ENCODE assay signal across 13 cellular contexts in genomic region chr4:70948665-70949284, GRCh38. TPM values are rescaled to one million over a fixed set of nuclear protein-coding genes. Genes with fewer than 3 reads are reported as not detected.
A peak's percentile ranks its signal among the peaks of the same experiment; 100 is the strongest.
DNase-seq lines count a peak whose midpoint lies in the region; ATAC-seq and TF ChIP-seq lines count a peak whose summit lies in the region.
"Had no signal": no experiment of that assay in that cellular context is flagged by ENCODE, and none has a peak within 500 bp of the region (broad histone marks: within the 10 kb centered on the region; RNA-seq: fewer than 3 reads in every experiment).

No MANE protein-coding gene starts in this region.

- no peak for DNase-seq in Right ventricle myocardium superior
- DNase-seq in right atrium auricular region (ENCODE audit: low spot score) = no peak
- no peak for DNase-seq in WTC11 (ENCODE audit: low spot score)
- DNase-seq in stimulated activated naive B cell treated with anti-CD40 and anti-IgM and Interleukin-4, amounts not matched to agents 10 μg/mL and 1 μg/mL and 100 μg/mL, for 72 hours = no peak
- DNase-seq in NCI-H2171 (lab: John Stamatoyannopoulos, UW) = no peak
- no peak for DNase-seq in ACHN
- DNase-seq in midbrain (lab: John Stamatoyannopoulos, UW) = no peak
- DNase-seq: activated CD8-positive, alpha-beta memory T cell treated with anti-CD3 and anti-CD28 coated beads, Interleukin-2, amount 50 U/mL, for 48 hours; colonic mucosa; foreskin melanocyte; NCI-H1417 treated with DMSO at 0.1 percent for 48 hours had no signal

- H3K9me3 ChIP-seq in right atrium auricular region = no peaks in the 10 kb centered on the region
- H3K9me3 ChIP-seq: colonic mucosa had no signal

- no peaks in the 10 kb centered on the region for H3K36me3 Mint-ChIP-seq in WTC11
- peaks cover 8 to 11% of the 10 kb centered on the region in 2 donors for H3K36me3 Mint-ChIP-seq in stimulated activated naive B cell treated with anti-CD40 and anti-IgM and Interleukin-4, amounts not matched to agents 10 μg/mL and 1 μg/mL and 100 μg/mL, for 72 hours

- no peak overlapping the region for H3K27ac ChIP-seq in right atrium auricular region
- H3K27ac ChIP-seq: colonic mucosa, parathyroid adenoma had no signal

- TF ChIP-seq CTCF in right atrium auricular region (IDR thresholded peaks at IDR 0.05) (peak in 1 of 2 donors; percentile 15), WTC11 (IDR thresholded peaks at IDR 0.05) (no peak)

- CTCF ChIA-PET in WTC11 (lab: Charles Lee) = no interaction called here

- POLR2A ChIA-PET in WTC11 (lab: Charles Lee) = no interaction called here

- peaks cover 48% of the 10 kb centered on the region for H3K4me1 Mint-ChIP-seq in WTC11
- H3K4me1 Mint-ChIP-seq in stimulated activated naive B cell treated with anti-CD40 and anti-IgM and Interleukin-4, amounts not matched to agents 10 μg/mL and 1 μg/mL and 100 μg/mL, for 72 hours = peaks cover 23 to 60% of the 10 kb centered on the region in 2 donors

- in situ Hi-C loops in ACHN (cut with HindIII; ENCODE audit: low pct_ligation_motif_present, low pct_unique_long_range_greater_than_20kb, low sequenced_read_pairs) = no loop called here

- intact Hi-C loops in Right ventricle myocardium superior (cut with DNase I) = no loop called here

- H3K9me3 Mint-ChIP-seq in WTC11 = no peaks in the 10 kb centered on the region
- H3K9me3 Mint-ChIP-seq in stimulated activated naive B cell treated with anti-CD40 and anti-IgM and Interleukin-4, amounts not matched to agents 10 μg/mL and 1 μg/mL and 100 μg/mL, for 72 hours = no peaks in the 10 kb centered on the region

- no peak overlapping the region for H3K4me3 Mint-ChIP-seq in WTC11
- H3K4me3 Mint-ChIP-seq in stimulated activated naive B cell treated with anti-CD40 and anti-IgM and Interleukin-4, amounts not matched to agents 10 μg/mL and 1 μg/mL and 100 μg/mL, for 72 hours = peak overlapping the region in 1 of 2 donors; percentile 33

- H3K27me3 ChIP-seq in right atrium auricular region = no peaks in the 10 kb centered on the region
- H3K27me3 ChIP-seq: colonic mucosa had no signal

- ATAC-seq in Right ventricle myocardium superior (ENCODE audit: poor library complexity) (peak; percentile 41), HG02870 (IDR thresholded peaks at IDR 0.05; ENCODE audit: unreplicated experiment) (peak; percentile 48), WTC11 (peak; percentile 59)
- ATAC-seq in stimulated activated naive B cell treated with anti-CD40 and anti-IgM and Interleukin-4, amounts not matched to agents 10 μg/mL and 1 μg/mL and 100 μg/mL, for 72 hours (replicated peaks) = peak; percentile 56 to 66

- H3K27ac Mint-ChIP-seq in WTC11 = no peak overlapping the region
- no peak overlapping the region for H3K27ac Mint-ChIP-seq in stimulated activated naive B cell treated with anti-CD40 and anti-IgM and Interleukin-4, amounts not matched to agents 10 μg/mL and 1 μg/mL and 100 μg/mL, for 72 hours

- no peak overlapping the region for H3K4me3 ChIP-seq in right atrium auricular region
- H3K4me3 ChIP-seq: colonic mucosa had no signal

- H3K4me1 ChIP-seq in right atrium auricular region = no peaks in the 10 kb centered on the region
- H3K4me1 ChIP-seq: colonic mucosa, parathyroid adenoma had no signal

- no peaks in the 10 kb centered on the region; the same call in 1 of the 2 replicates for H3K27me3 Mint-ChIP-seq in WTC11 (ENCODE audit: low read depth)
- H3K27me3 Mint-ChIP-seq in stimulated activated naive B cell treated with anti-CD40 and anti-IgM and Interleukin-4, amounts not matched to agents 10 μg/mL and 1 μg/mL and 100 μg/mL, for 72 hours = no peaks in the 10 kb centered on the region

- no peaks in the 10 kb centered on the region for H3K36me3 ChIP-seq in right atrium auricular region
- H3K36me3 ChIP-seq: colonic mucosa had no signal

TF ChIP-seq in WTC11, 78 proteins besides CTCF, POLR2A, EP300 and RAD21:
- no peak for TF ChIP-seq PREB (CRISPR knock-in tag; IDR thresholded peaks at IDR 0.05; ENCODE audit: borderline replicate concordance)
- TF ChIP-seq ZBTB21 (CRISPR knock-in tag; IDR thresholded peaks at IDR 0.05; ENCODE audit: borderline replicate concordance) = no peak
- no peak for TF ChIP-seq KAT7 (CRISPR knock-in tag; IDR thresholded peaks at IDR 0.05; ENCODE audit: borderline replicate concordance)
- no peak for TF ChIP-seq ELF4 (CRISPR knock-in tag; IDR thresholded peaks at IDR 0.05; ENCODE audit: low read depth)
- no peak for TF ChIP-seq MXD4 (CRISPR knock-in tag; IDR thresholded peaks at IDR 0.05; ENCODE audit: borderline replicate concordance)

RNA-seq across cellular contexts. Expression of gene DCK, which starts 44.7 kb away (rescaled TPM):
- total RNA-seq in Right ventricle myocardium superior = 6.4 TPM
- total RNA-seq in right atrium auricular region = 1 to 10 TPM; 7.7 to 8.2 TPM
- total RNA-seq in WTC11 (2021) = 15.0 to 15.9 TPM (median 15.2 TPM) in 3 replicates

RNA-seq across cellular contexts. Expression of gene MOB1B, which starts 46.6 kb away (rescaled TPM):
- total RNA-seq in Right ventricle myocardium superior (22.0 TPM), right atrium auricular region (10 to 100 TPM in 1 of 2 donors, 1 to 10 TPM in 1; 7.7 to 14.0 TPM), WTC11 (2021) (26.1 to 28.6 TPM (median 28.0 TPM) in 3 replicates)
